Comparison of ENCODE assay signal across 9 cellular contexts in genomic region chr19:16367269-16367683, GRCh38.
DNase-seq lines count a peak whose midpoint lies in the region; ATAC-seq and TF ChIP-seq lines count a peak whose summit lies in the region.
"Had no signal": no experiment of that assay in that cellular context is flagged by ENCODE, and none has a peak within 500 bp of the region (broad histone marks: within the 10 kb centered on the region; RNA-seq: fewer than 3 reads in every experiment).

No MANE protein-coding gene starts in this region.

- H3K4me3 ChIP-seq in BLaER1 (peak overlapping the region; percentile 46), coronary artery (no peak overlapping the region)

- H3K4me2 ChIP-seq in BLaER1, result peak overlapping the region; percentile 82

- H3K4me1 ChIP-seq in BLaER1, result peaks cover 100% of the 10 kb centered on the region

- TF ChIP-seq CTCF in GM20000 (IDR thresholded peaks at IDR 0.05; ENCODE audit: extremely low read depth, missing control alignments) (no peak), coronary artery (IDR thresholded peaks at IDR 0.05) (no peak)

- DNase-seq in GM20000 (ENCODE audit: low spot score) (peak; percentile 71), NOMO-1 treated with dmso at 0.1 percent for 144 hours (lab: John Stamatoyannopoulos, UW; ENCODE audit: unreplicated experiment) (peak; percentile 91), SHP77 (lab: John Stamatoyannopoulos, UW) (no peak), coronary artery (ENCODE audit: low spot score) (no peak), HCEC 1CT (no peak)
- peak; percentile 32 for DNase-seq in effector CD8-positive, alpha-beta T cell (lab: John Stamatoyannopoulos, UW)
- DNase-seq: NCI-H69 had no signal

- H3K27me3 ChIP-seq in BLaER1, result peaks cover 26% of the 10 kb centered on the region

- no peaks in the 10 kb centered on the region for H3K9me3 ChIP-seq in BLaER1

- H4K20me1 ChIP-seq in BLaER1, result peaks cover 100% of the 10 kb centered on the region

- peak overlapping the region; percentile 66 for H3K27ac ChIP-seq in BLaER1
- H3K27ac ChIP-seq in coronary artery, result no peak overlapping the region

- H3K36me3 ChIP-seq in BLaER1, result peaks cover 10% of the 10 kb centered on the region; the same call in 1 of the 2 replicates

- no peak for ATAC-seq in HG03025 (IDR thresholded peaks at IDR 0.05; ENCODE audit: low FRiP score, unreplicated experiment)

- peak overlapping the region; percentile 58; the same call in 1 of the 2 replicates for H3K9ac ChIP-seq in BLaER1

Comparison
In these comparisons a context has a peak if more than half of its experiments do, and no peak if none do; other contexts are left out.
1. DNase-seq: peak in GM20000 (single experiment), NOMO-1 treated with dmso at 0.1 percent for 144 hours (single experiment) and effector CD8-positive, alpha-beta T cell (single experiment); none in SHP77 (0 of 2), coronary artery (single experiment) and HCEC 1CT (single experiment).